ENCODE assay signal across 8 cellular contexts in the genomic region with DNA sequence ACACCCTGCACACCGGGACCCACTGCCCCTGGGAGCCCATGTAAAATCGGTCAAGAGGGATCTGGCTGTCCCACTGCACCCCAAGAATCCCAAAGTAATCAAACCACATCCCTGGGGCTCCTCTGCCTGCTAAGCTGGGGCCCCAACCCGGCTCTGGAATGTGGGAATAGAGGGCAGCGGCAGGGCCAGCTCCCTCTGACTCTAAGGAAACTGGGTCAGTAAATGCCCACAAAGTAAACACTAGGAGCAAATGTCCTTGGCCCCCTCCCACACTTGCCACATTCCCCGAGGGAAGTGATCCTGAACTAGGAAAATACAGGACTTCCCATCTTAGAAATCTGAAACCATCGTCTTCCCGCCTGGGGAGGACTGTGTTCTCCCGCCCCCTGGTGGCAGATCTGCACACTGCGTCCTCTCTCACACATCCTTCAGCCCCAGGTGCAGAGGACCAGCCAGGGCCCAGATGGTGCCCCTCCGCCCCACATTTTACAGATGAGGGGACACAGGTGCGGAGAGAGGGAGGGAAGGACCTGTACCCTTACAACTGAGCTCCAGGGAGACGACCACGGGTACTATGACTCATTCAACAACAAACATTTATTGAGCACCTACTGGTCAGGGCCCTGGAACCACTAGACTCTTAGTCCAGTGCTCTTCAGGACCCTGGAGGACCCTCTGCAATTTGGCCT. TPM values are rescaled to one million over a fixed set of nuclear protein-coding genes. Genes with fewer than 3 reads are reported as not detected.
DNase-seq lines count a peak whose midpoint lies in the region; ATAC-seq and TF ChIP-seq lines count a peak whose summit lies in the region.

No MANE protein-coding gene starts in this region.

- CTCF ChIA-PET in AG04449 (lab: Yijun Ruan, JAX): interaction anchor here (0.6 to 11.3 kb wide), 37 partner anchors 8 to 161 kb away, joined by 3 to 189 read pairs (median 5); a partner anchor contains a TSS
- CTCF ChIA-PET in activated CD4-positive, alpha-beta T cell treated with anti-CD3 and anti-CD28 coated beads, Interleukin-2, amount 10 ng/mL, durations not matched to agents 7 days and 5 days (lab: Charles Lee): interaction anchor here (0.6 to 1.7 kb wide), 21 partner anchors 10 to 253 kb away, joined by 3 to 8 read pairs (median 3); a partner anchor contains a TSS

- POLR2A ChIA-PET in AG04449 (lab: Yijun Ruan, JAX): interaction anchor here (0.5 to 1.5 kb wide), 4 partner anchors 10 to 64 kb away, joined by 3 to 8 read pairs (median 4); a partner anchor contains a TSS
- POLR2A ChIA-PET in activated CD4-positive, alpha-beta T cell treated with anti-CD3 and anti-CD28 coated beads, Interleukin-2, amount 10 ng/mL, durations not matched to agents 7 days and 5 days (lab: Charles Lee): no interaction called here

- H3K4me1 ChIP-seq in GM23338 (ENCODE audit: insufficient read depth): peaks cover 14% of the 10 kb centered on the region

- WGBS in lower leg skin, 2 donors: 0 to 1% methylated on average over 12 to 13 of the region's 13 CpGs

- TF ChIP-seq CTCF in AG04449 (IDR thresholded peaks at IDR 0.05; ENCODE audit: insufficient read depth, low read length, missing control alignments) (peak; percentile 97), GM23338 (conservative IDR thresholded peaks at IDR 0.05; ENCODE audit: low read depth in 2 of 2) (peak; percentile 98), dorsolateral prefrontal cortex (IDR thresholded peaks at IDR 0.05 in 54 of 56, conservative IDR thresholded peaks at IDR 0.05 in 2 of 56; ENCODE audit: low read depth in 1 of 56, partially characterized antibody in 56 of 56) (peak; percentile 94 to 99 (median 99)), lower leg skin (IDR thresholded peaks at IDR 0.05) (peak in 1 of 3 donors; percentile 89)

- peak overlapping the region; percentile 53; the same call in 2 of the 3 replicates for H3K4me3 Mint-ChIP-seq in GM23338
- H3K4me3 Mint-ChIP-seq in activated CD4-positive, alpha-beta T cell treated with anti-CD3 and anti-CD28 coated beads, Interleukin-2, amount 10 ng/mL, durations not matched to agents 7 days and 5 days: no peak overlapping the region

- H4K20me1 ChIP-seq in GM23338 (replicated peaks; ENCODE audit: insufficient read depth): no peaks in the 10 kb centered on the region; the same call in 1 of the 2 replicates

- no peak overlapping the region for H2AFZ ChIP-seq in GM23338

- intact Hi-C loops in dorsolateral prefrontal cortex (cut with DNase I) (loop anchor here (1.0 kb wide), 1 partner anchor 63 kb away; no protein-coding TSS in a partner anchor), lower leg skin (cut with DNase I; ENCODE audit: low total_unique reads) (loop anchor here (2.0 kb wide), 1 partner anchor 65 kb away; no protein-coding TSS in a partner anchor)

- H3K27ac ChIP-seq in GM23338 (ENCODE audit: low read depth): peak overlapping the region; percentile 68
- peak overlapping the region in 1 of 59 donors; percentile 15 for H3K27ac ChIP-seq in dorsolateral prefrontal cortex

- H3K27me3 Mint-ChIP-seq in GM23338 (ENCODE audit: insufficient read depth, low read depth, poor library complexity): peaks cover 21% of the 10 kb centered on the region
- H3K27me3 Mint-ChIP-seq in activated CD4-positive, alpha-beta T cell treated with anti-CD3 and anti-CD28 coated beads, Interleukin-2, amount 10 ng/mL, durations not matched to agents 7 days and 5 days: no peaks in the 10 kb centered on the region

- H3F3A ChIP-seq in GM23338 (replicated peaks; ENCODE audit: low read depth): peaks cover 2% of the 10 kb centered on the region; the same call in 1 of the 2 replicates

- DNase-seq in AG04449 (ENCODE audit: low read depth, low spot score) (no peak), GM23338 (ENCODE audit: low spot score) (peak; percentile 93), NCI-H345 treated with DMSO at 0.1 percent for 48 hours (lab: John Stamatoyannopoulos, UW; ENCODE audit: unreplicated experiment) (peak; percentile 71), dorsolateral prefrontal cortex (peak; percentile 78 to 90 (median 86)), lower leg skin (ENCODE audit: low spot score in 2 of 2) (peak; percentile 83 to 98)
- DNase-seq in activated CD4-positive, alpha-beta T cell treated with anti-CD3 and anti-CD28 coated beads, Interleukin-2, amount 10 ng/mL, durations not matched to agents 7 days and 5 days: peak; percentile 77
- DNase-seq in stimulated activated CD4-positive, alpha-beta T cell treated with anti-CD3 and anti-CD28 coated beads, TNF-alpha, amount 100 ng/mL, for 24 hours (ENCODE audit: low read depth in 3 of 3): peak; percentile 53 to 73 (median 55)

- peak overlapping the region; percentile 79 for H3K4me2 ChIP-seq in GM23338

- no peaks in the 10 kb centered on the region for H3K9me3 Mint-ChIP-seq in GM23338
- no peaks in the 10 kb centered on the region for H3K9me3 Mint-ChIP-seq in activated CD4-positive, alpha-beta T cell treated with anti-CD3 and anti-CD28 coated beads, Interleukin-2, amount 10 ng/mL, durations not matched to agents 7 days and 5 days

- no peaks in the 10 kb centered on the region for H3K9me2 ChIP-seq in GM23338 (ENCODE audit: insufficient read depth)

- H3K4me1 Mint-ChIP-seq in GM23338: peaks cover 26% of the 10 kb centered on the region
- H3K4me1 Mint-ChIP-seq in activated CD4-positive, alpha-beta T cell treated with anti-CD3 and anti-CD28 coated beads, Interleukin-2, amount 10 ng/mL, durations not matched to agents 7 days and 5 days: peaks cover 11% of the 10 kb centered on the region

- H3K36me3 Mint-ChIP-seq in GM23338 (ENCODE audit: low read depth): peaks cover 34% of the 10 kb centered on the region
- no peaks in the 10 kb centered on the region for H3K36me3 Mint-ChIP-seq in activated CD4-positive, alpha-beta T cell treated with anti-CD3 and anti-CD28 coated beads, Interleukin-2, amount 10 ng/mL, durations not matched to agents 7 days and 5 days (ENCODE audit: low read depth)

- no peak overlapping the region; the same call in none of the 2 replicates for H3K27ac Mint-ChIP-seq in GM23338
- H3K27ac Mint-ChIP-seq in activated CD4-positive, alpha-beta T cell treated with anti-CD3 and anti-CD28 coated beads, Interleukin-2, amount 10 ng/mL, durations not matched to agents 7 days and 5 days: no peak overlapping the region

- no peak for TF ChIP-seq POLR2A in lower leg skin (IDR thresholded peaks at IDR 0.05)

- no peak overlapping the region; the same call in 1 of the 2 replicates for H3K4me3 ChIP-seq in AG04449 (ENCODE audit: low read depth, low read length)
- H3K4me3 ChIP-seq in GM23338: peak overlapping the region; percentile 48
- H3K4me3 ChIP-seq in dorsolateral prefrontal cortex: peak overlapping the region in 15 of 59 donors; percentile 13 to 44 (median 28)
- H3K4me3 ChIP-seq in lower leg skin (ENCODE audit: low read depth, poor library complexity, severe bottlenecking): no peak overlapping the region

- H3K79me2 ChIP-seq in GM23338 (replicated peaks; ENCODE audit: insufficient read depth): no peaks in the 10 kb centered on the region

- H3K27me3 ChIP-seq in GM23338 (ENCODE audit: insufficient read depth) (0 out of 2 replicates have a peak, but pooled peaks cover 2% of the 10 kb centered on the region), dorsolateral prefrontal cortex (no peaks in the 10 kb centered on the region)

- H3K36me3 ChIP-seq in GM23338 (ENCODE audit: insufficient read depth): no peaks in the 10 kb centered on the region

- ATAC-seq in GM23338 (peak; percentile 74), GM18858 (IDR thresholded peaks at IDR 0.05; ENCODE audit: unreplicated experiment) (no peak)

TF ChIP-seq in GM23338, 12 proteins besides CTCF, POLR2A, EP300 and RAD21 (continues in another document):
- no peak for TF ChIP-seq STAT1 (IDR thresholded peaks at IDR 0.05; ENCODE audit: unreplicated experiment)
- peak; percentile 30; the same call in 1 of the 2 replicates for TF ChIP-seq POLR2AphosphoS5 (IDR thresholded peaks at IDR 0.05; ENCODE audit: low read depth)

RNA-seq across cellular contexts. Expression of a gene that starts 10.2 kb away (rescaled TPM):
- 27.9 and 33.3 TPM in 2 replicates for total RNA-seq in GM23338 (2014; rRNA removed; shearing (Covaris generic))
- 16.0 and 17.0 TPM in 2 replicates for polyA plus RNA-seq in GM23338 (2016; fragmentation: Nextera tagmentation; extraction: Ambion mirVana)
- total RNA-seq in activated CD4-positive, alpha-beta T cell treated with anti-CD3 and anti-CD28 coated beads, Interleukin-2, amount 10 ng/mL, durations not matched to agents 7 days and 5 days: 1 to 10 TPM; 1.2 to 2.4 TPM
- total RNA-seq in dorsolateral prefrontal cortex (10 to 100 TPM in 80 of 120 experiments, 1 to 10 TPM in 40; 5.0 to 25.5 (median 10.9) TPM), lower leg skin (10 to 100 TPM; 12.8 to 14.5 (median 13.2) TPM)

RNA-seq across cellular contexts. Expression of a gene that starts 11.3 kb away (rescaled TPM):
- total RNA-seq in GM23338 (2014; rRNA removed; shearing (Covaris generic)): 137 and 151 TPM in 2 replicates
- 26.2 and 32.2 TPM in 2 replicates for polyA plus RNA-seq in GM23338 (2016; fragmentation: Nextera tagmentation; extraction: Ambion mirVana)
- total RNA-seq in activated CD4-positive, alpha-beta T cell treated with anti-CD3 and anti-CD28 coated beads, Interleukin-2, amount 10 ng/mL, durations not matched to agents 7 days and 5 days: under 1 TPM in 1 of 2 experiments, not detected in 1; 0.44 TPM
- total RNA-seq in dorsolateral prefrontal cortex: 10 to 100 TPM in 119 of 120 experiments, 1 to 10 TPM in 1; 8.8 to 66.9 (median 20.5) TPM
- total RNA-seq in lower leg skin: 10 to 100 TPM in 1 of 4 donors, 1 to 10 TPM in 3; 4.2 to 25.4 (median 6.8) TPM

RNA-seq across cellular contexts. Expression of a gene that starts 15.0 kb away (rescaled TPM):
- total RNA-seq in GM23338 (2014; rRNA removed; shearing (Covaris generic)): 160 and 177 TPM in 2 replicates
- polyA plus RNA-seq in GM23338 (2016; fragmentation: Nextera tagmentation; extraction: Ambion mirVana): 45.5 and 47.2 TPM in 2 replicates
- under 1 TPM; 0.77 to 0.99 TPM for total RNA-seq in activated CD4-positive, alpha-beta T cell treated with anti-CD3 and anti-CD28 coated beads, Interleukin-2, amount 10 ng/mL, durations not matched to agents 7 days and 5 days
- 10 to 100 TPM in 118 of 120 experiments, 1 to 10 TPM in 2; 8.2 to 46.7 (median 21.8) TPM for total RNA-seq in dorsolateral prefrontal cortex
- total RNA-seq in lower leg skin: 1,000 to 10,000 TPM; 1,980 to 2,336 (median 2,116) TPM

RNA-seq across cellular contexts. Expression of a gene that starts 34.5 kb away (rescaled TPM):
- total RNA-seq in GM23338 (2014; rRNA removed; shearing (Covaris generic)): 68.9 and 78.3 TPM in 2 replicates
- 58.2 and 59.1 TPM in 2 replicates for polyA plus RNA-seq in GM23338 (2016; fragmentation: Nextera tagmentation; extraction: Ambion mirVana)
- total RNA-seq in activated CD4-positive, alpha-beta T cell treated with anti-CD3 and anti-CD28 coated beads, Interleukin-2, amount 10 ng/mL, durations not matched to agents 7 days and 5 days: 10 to 100 TPM; 13.7 to 17.7 TPM
- total RNA-seq in dorsolateral prefrontal cortex (100 to 1,000 TPM in 3 of 120 experiments, 10 to 100 TPM in 117; 40.7 to 102 (median 75.6) TPM), lower leg skin (10 to 100 TPM; 17.7 to 35.1 (median 25.9) TPM)

RNA-seq across cellular contexts. Expression of a gene that starts 36.1 kb away (rescaled TPM):
- 0.27 and 0.42 TPM in 2 replicates for total RNA-seq in GM23338 (2014; rRNA removed; shearing (Covaris generic))
- polyA plus RNA-seq in GM23338 (2016; fragmentation: Nextera tagmentation; extraction: Ambion mirVana): 0.13 TPM in 1 of 2 replicates, not detected in the other
- total RNA-seq in activated CD4-positive, alpha-beta T cell treated with anti-CD3 and anti-CD28 coated beads, Interleukin-2, amount 10 ng/mL, durations not matched to agents 7 days and 5 days: not detected
- total RNA-seq in dorsolateral prefrontal cortex (1 to 10 TPM in 6 of 120 experiments, under 1 TPM in 60, not detected in 54; 0.21 to 2.4 (median 0.45) TPM), lower leg skin (not detected)

Comparison
In these comparisons a context has a peak if more than half of its experiments do, and no peak if none do; other contexts are left out.
1. RNA of a gene that starts 15.0 kb away (total RNA-seq): 1,980 to 2,336 TPM in lower leg skin; 160 to 177 TPM in GM23338, 8.2 to 46.7 TPM in dorsolateral prefrontal cortex and 0.77 to 0.99 TPM in activated CD4-positive, alpha-beta T cell treated with anti-CD3 and anti-CD28 coated beads, Interleukin-2, amount 10 ng/mL, durations not matched to agents 7 days and 5 days; every median in the first group is over 10 times any median in the second.